In genomic region chr12:89208661-89209096, GRCh38 we compare ENCODE assay signal across 11 cellular contexts.
DNase-seq lines count a peak whose midpoint lies in the region.
"Had no signal": no experiment of that assay in that cellular context is flagged by ENCODE, and none has a peak within 500 bp of the region (broad histone marks: within the 10 kb centered on the region; RNA-seq: fewer than 3 reads in every experiment).

No MANE protein-coding gene starts in this region.

- no CpG with 5 or more reads among the region's 2 CpGs for WGBS in neuronal stem cell (ENCODE audit: extremely low coverage in 2 of 2, insufficient read length in 2 of 2, insufficient replicate concordance in 1 of 2), 2 donors

- H3K9me3 ChIP-seq in neuronal stem cell (replicated peaks in 1 of 2; ENCODE audit: control insufficient read depth in 2 of 2, insufficient read depth in 1 of 2, low read depth in 1 of 2, low read length in 2 of 2), result no peaks in the 10 kb centered on the region
- H3K9me3 ChIP-seq: colonic mucosa, sigmoid colon had no signal

- no peak overlapping the region for H3K9ac ChIP-seq in neuronal stem cell (ENCODE audit: low read depth, low read length, poor library complexity)

- peak overlapping the region; percentile 77 for H2AFZ ChIP-seq in neuronal stem cell (ENCODE audit: low read length)

- no peak overlapping the region for H2AK5ac ChIP-seq in neuronal stem cell (ENCODE audit: low read depth, low read length)

- H3K4me1 ChIP-seq in neuronal stem cell (ENCODE audit: control insufficient read depth in 2 of 2, insufficient read depth in 1 of 2, low read depth in 1 of 2, low read length in 2 of 2), result peaks cover 6 to 32% of the 10 kb centered on the region in 2 donors
- H3K4me1 ChIP-seq: colonic mucosa had no signal

- H2BK12ac ChIP-seq in neuronal stem cell (ENCODE audit: low read length), result no peak overlapping the region

- H3K27me3 ChIP-seq in neuronal stem cell (ENCODE audit: control insufficient read depth in 3 of 3, insufficient read depth in 3 of 3, low read depth in 1 of 3, low read length in 3 of 3), result no peaks in the 10 kb centered on the region
- H3K27me3 ChIP-seq: colonic mucosa, sigmoid colon had no signal

- H2BK15ac ChIP-seq in neuronal stem cell (ENCODE audit: low read length), result no peak overlapping the region

- no peak overlapping the region for H3K4ac ChIP-seq in neuronal stem cell (ENCODE audit: low read length)

- H3K79me1 ChIP-seq in neuronal stem cell (ENCODE audit: low read depth, low read length), result no peaks in the 10 kb centered on the region

- no peak overlapping the region for H3K4me2 ChIP-seq in neuronal stem cell (ENCODE audit: insufficient read depth, low read length, poor library complexity, severe bottlenecking)

- no peak overlapping the region for H3K4me3 ChIP-seq in neuronal stem cell (ENCODE audit: low read length in 2 of 2)
- H3K4me3 ChIP-seq: colonic mucosa, sigmoid colon had no signal

- DNase-seq in EL (peak; percentile 7), NCI-H460 (ENCODE audit: extremely low read depth, low read depth) (peak; percentile 54), dedifferentiated amniotic fluid mesenchymal stem cell (ENCODE audit: extremely low spot score) (peak; percentile 85), neuronal stem cell (ENCODE audit: low spot score) (no peak), cerebellum (ENCODE audit: low spot score) (no peak), NCI-H345 (lab: John Stamatoyannopoulos, UW) (no peak), DMS79 (lab: John Stamatoyannopoulos, UW) (no peak)
- DNase-seq: activated naive CD4-positive, alpha-beta T cell; colonic mucosa; sigmoid colon; T1000 had no signal

- H3K23ac ChIP-seq in neuronal stem cell (ENCODE audit: low read depth, low read length, poor library complexity), result no peak overlapping the region

- no peak overlapping the region for H4K8ac ChIP-seq in neuronal stem cell (ENCODE audit: low read depth, low read length)

- H3K18ac ChIP-seq in neuronal stem cell (ENCODE audit: low read length), result no peak overlapping the region

- H3K14ac ChIP-seq in neuronal stem cell (ENCODE audit: low read length), result no peak overlapping the region

- H4K91ac ChIP-seq in neuronal stem cell (ENCODE audit: low read depth, low read length, poor library complexity), result no peak overlapping the region

- no peaks in the 10 kb centered on the region for H3K36me3 ChIP-seq in neuronal stem cell (replicated peaks in 1 of 2; ENCODE audit: control insufficient read depth in 2 of 2, insufficient read depth in 2 of 2, low read length in 2 of 2)
- H3K36me3 ChIP-seq: colonic mucosa, sigmoid colon had no signal

- no peak overlapping the region for H2BK120ac ChIP-seq in neuronal stem cell (ENCODE audit: low read depth, low read length)

- no peak overlapping the region for H2BK5ac ChIP-seq in neuronal stem cell (ENCODE audit: low read length)

- no peak overlapping the region for H3K27ac ChIP-seq in neuronal stem cell (replicated peaks; ENCODE audit: low read length)
- H3K27ac ChIP-seq: colonic mucosa, sigmoid colon had no signal

Comparison
In these comparisons a context has a peak if more than half of its experiments do, and no peak if none do; other contexts are left out.
1. DNase-seq: peak in EL (single experiment), NCI-H460 (single experiment) and dedifferentiated amniotic fluid mesenchymal stem cell (single experiment); none in neuronal stem cell (single experiment), cerebellum (single experiment), NCI-H345 (single experiment) and DMS79 (single experiment).